1 cellular context compared by ENCODE assay signal in genomic region chr22:26429458-26430238, GRCh38.
A peak's percentile ranks its signal among the peaks of the same experiment; 100 is the strongest.
TF ChIP-seq lines count a peak whose summit lies in the region.

No MANE protein-coding gene starts in this region.

TF ChIP-seq in GM12878, 131 proteins besides CTCF, POLR2A, EP300 and RAD21:
- TF ChIP-seq SPI1 (IDR thresholded peaks at IDR 0.05; ENCODE audit: borderline replicate concordance, insufficient read depth, low read depth, low read length) (peak; percentile 18; the same call in 1 of the 2 replicates), SMARCA5 (IDR thresholded peaks at IDR 0.05) (0 out of 2 replicates have a peak, but pooled peaks have one; percentile 7), POLR2AphosphoS2 (IDR thresholded peaks at IDR 0.05; ENCODE audit: low read depth, low read length) (no peak), ZNF217 (IDR thresholded peaks at IDR 0.05) (0 out of 2 replicates have a peak, but pooled peaks have one; percentile 12), HDGF (IDR thresholded peaks at IDR 0.05) (peak; percentile 63; the same call in 1 of the 2 replicates)
